ENCODE assay signal across 32 cellular contexts in the genomic region with DNA sequence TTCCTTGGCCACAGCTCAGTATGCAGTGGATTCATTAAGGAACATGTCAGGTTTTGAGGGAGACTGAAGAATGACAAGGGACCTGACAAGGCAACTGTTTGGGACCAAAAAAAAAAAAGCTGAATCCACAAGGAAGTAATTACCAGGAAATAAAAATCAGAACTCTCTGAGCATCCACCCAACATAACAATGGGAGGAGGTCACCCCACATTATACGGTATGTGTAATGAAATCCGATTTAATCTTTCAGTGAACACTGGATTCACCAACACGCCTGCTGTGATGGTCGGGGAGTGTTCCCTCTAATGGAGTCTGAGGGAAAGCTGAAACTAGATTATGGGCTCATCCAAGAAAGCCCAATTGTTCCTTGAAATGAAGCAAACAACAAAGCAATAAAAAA.
"Had no signal": no experiment of that assay in that cellular context is flagged by ENCODE, and none has a peak within 500 bp of the region (broad histone marks: within the 10 kb centered on the region; RNA-seq: fewer than 3 reads in every experiment).

No MANE protein-coding gene starts in this region.

- H3K36me3 Mint-ChIP-seq: activated CD8-positive, alpha-beta memory T cell treated with anti-CD3 and anti-CD28 coated beads, Interleukin-2, amount 10 ng/mL, durations not matched to agents 7 days and 5 days; activated naive CD4-positive, alpha-beta T cell treated with anti-CD3 and anti-CD28 coated beads, Interleukin-2, amount 50 U/mL, for 24 hours; naive thymus-derived CD4-positive, alpha-beta T cell; stimulated activated memory B cell treated with anti-CD40 and anti-IgM and Interleukin-4, amounts not matched to agents 10 μg/mL and 1 μg/mL and 100 μg/mL, for 72 hours had no signal

- H3K4me1 Mint-ChIP-seq: activated CD4-positive, alpha-beta T cell treated with anti-CD3 and anti-CD28 coated beads for 36 hours; activated CD8-positive, alpha-beta memory T cell treated with anti-CD3 and anti-CD28 coated beads, Interleukin-2, amount 10 ng/mL, durations not matched to agents 7 days and 5 days; activated naive CD4-positive, alpha-beta T cell treated with anti-CD3 and anti-CD28 coated beads, Interleukin-2, amount 50 U/mL, for 24 hours; activated naive CD8-positive, alpha-beta T cell treated with anti-CD3 and anti-CD28 coated beads, Interleukin-2, amount 50 U/mL, for 24 hours; naive thymus-derived CD4-positive, alpha-beta T cell; stimulated activated memory B cell treated with anti-CD40 and anti-IgM and Interleukin-4, amounts not matched to agents 10 μg/mL and 1 μg/mL and 100 μg/mL, for 72 hours; stimulated activated naive CD8-positive, alpha-beta T cell treated with anti-CD3 and anti-CD28 coated beads, Interleukin-15, amount 100 ng/mL, for 72 hours had no signal

- ATAC-seq: activated CD4-positive, alpha-beta T cell treated with anti-CD3 and anti-CD28 coated beads for 36 hours; activated CD8-positive, alpha-beta memory T cell treated with anti-CD3 and anti-CD28 coated beads, Interleukin-2, amount 10 ng/mL, durations not matched to agents 7 days and 5 days; activated CD8-positive, alpha-beta T cell treated with anti-CD3 and anti-CD28 coated beads, Interleukin-2, amount 10 ng/mL, durations not matched to agents 7 days and 5 days; activated naive CD8-positive, alpha-beta T cell treated with anti-CD3 and anti-CD28 coated beads, Interleukin-2, amount 50 U/mL, for 24 hours; foreskin keratinocyte; left cardiac atrium; naive thymus-derived CD4-positive, alpha-beta T cell; pancreas; stimulated activated memory B cell treated with anti-CD40 and anti-IgM and Interleukin-4, amounts not matched to agents 10 μg/mL and 1 μg/mL and 100 μg/mL, for 72 hours; stimulated activated naive CD8-positive, alpha-beta T cell treated with anti-CD3 and anti-CD28 coated beads, Interleukin-15, amount 100 ng/mL, for 72 hours had no signal

- H3K27me3 Mint-ChIP-seq: activated CD4-positive, alpha-beta T cell treated with anti-CD3 and anti-CD28 coated beads for 36 hours; activated CD8-positive, alpha-beta memory T cell treated with anti-CD3 and anti-CD28 coated beads, Interleukin-2, amount 10 ng/mL, durations not matched to agents 7 days and 5 days; activated naive CD8-positive, alpha-beta T cell treated with anti-CD3 and anti-CD28 coated beads, Interleukin-2, amount 50 U/mL, for 24 hours; dendritic cell treated with granulocyte-macrophage colony-stimulating factor and Interleukin-4, amounts not matched to agents 40 ng/mL and 50 ng/mL, for 4 days; stimulated activated memory B cell treated with anti-CD40 and anti-IgM and Interleukin-4, amounts not matched to agents 10 μg/mL and 1 μg/mL and 100 μg/mL, for 72 hours; stimulated activated naive CD8-positive, alpha-beta T cell treated with anti-CD3 and anti-CD28 coated beads, Interleukin-15, amount 100 ng/mL, for 72 hours had no signal

- H3K27ac ChIP-seq: breast epithelium, esophagus muscularis mucosa, foreskin keratinocyte, hepatocyte, pancreas, prostate gland, upper lobe of left lung, vagina had no signal

- H3K27me3 ChIP-seq: breast epithelium, esophagus muscularis mucosa, foreskin keratinocyte, hepatocyte, pancreas, upper lobe of left lung, vagina had no signal

- H3K27ac Mint-ChIP-seq: activated CD4-positive, alpha-beta T cell treated with anti-CD3 and anti-CD28 coated beads for 36 hours; activated CD8-positive, alpha-beta memory T cell treated with anti-CD3 and anti-CD28 coated beads, Interleukin-2, amount 10 ng/mL, durations not matched to agents 7 days and 5 days; activated CD8-positive, alpha-beta T cell treated with anti-CD3 and anti-CD28 coated beads, Interleukin-2, amount 10 ng/mL, durations not matched to agents 7 days and 5 days; activated naive CD4-positive, alpha-beta T cell treated with anti-CD3 and anti-CD28 coated beads, Interleukin-2, amount 50 U/mL, for 24 hours; activated naive CD8-positive, alpha-beta T cell treated with anti-CD3 and anti-CD28 coated beads, Interleukin-2, amount 50 U/mL, for 24 hours; activated T-helper 2 cell treated with anti-CD3 and anti-CD28 coated beads, Interferon-gamma antibody, Interleukin-2, Interleukin-4, amounts not matched to agents 10 μg/mL and 5 μg/mL and 100 μg/mL, durations not matched to agents 14 hours and 24 hours and 36 hours; dendritic cell treated with granulocyte-macrophage colony-stimulating factor and Interleukin-4, amounts not matched to agents 40 ng/mL and 50 ng/mL, for 4 days; endodermal cell; naive thymus-derived CD4-positive, alpha-beta T cell; stimulated activated memory B cell treated with anti-CD40 and anti-IgM and Interleukin-4, amounts not matched to agents 10 μg/mL and 1 μg/mL and 100 μg/mL, for 72 hours; stimulated activated naive CD8-positive, alpha-beta T cell treated with anti-CD3 and anti-CD28 coated beads, Interleukin-15, amount 100 ng/mL, for 72 hours had no signal

- H3K4me3 ChIP-seq: breast epithelium, esophagus muscularis mucosa, hepatocyte, pancreas, prostate gland, smooth muscle cell, upper lobe of left lung, vagina had no signal

- H3K4me3 Mint-ChIP-seq: activated CD4-positive, alpha-beta T cell treated with anti-CD3 and anti-CD28 coated beads for 36 hours; activated CD8-positive, alpha-beta memory T cell treated with anti-CD3 and anti-CD28 coated beads, Interleukin-2, amount 10 ng/mL, durations not matched to agents 7 days and 5 days; activated CD8-positive, alpha-beta T cell treated with anti-CD3 and anti-CD28 coated beads, Interleukin-2, amount 10 ng/mL, durations not matched to agents 7 days and 5 days; activated naive CD4-positive, alpha-beta T cell treated with anti-CD3 and anti-CD28 coated beads, Interleukin-2, amount 50 U/mL, for 24 hours; activated naive CD8-positive, alpha-beta T cell treated with anti-CD3 and anti-CD28 coated beads, Interleukin-2, amount 50 U/mL, for 24 hours; dendritic cell treated with granulocyte-macrophage colony-stimulating factor and Interleukin-4, amounts not matched to agents 40 ng/mL and 50 ng/mL, for 4 days; endodermal cell; naive thymus-derived CD4-positive, alpha-beta T cell; stimulated activated memory B cell treated with anti-CD40 and anti-IgM and Interleukin-4, amounts not matched to agents 10 μg/mL and 1 μg/mL and 100 μg/mL, for 72 hours; stimulated activated naive CD8-positive, alpha-beta T cell treated with anti-CD3 and anti-CD28 coated beads, Interleukin-15, amount 100 ng/mL, for 72 hours had no signal

- H3K36me3 ChIP-seq: breast epithelium, esophagus muscularis mucosa, pancreas, prostate gland, upper lobe of left lung, vagina had no signal

- H2AFZ ChIP-seq: hepatocyte had no signal

- H3K9me3 ChIP-seq: breast epithelium, esophagus muscularis mucosa, pancreas, prostate gland, upper lobe of left lung, vagina had no signal

- H3K4me1 ChIP-seq: breast epithelium, esophagus muscularis mucosa, foreskin keratinocyte, pancreas, prostate gland, upper lobe of left lung, vagina had no signal

- DNase-seq: activated CD4-positive, alpha-beta T cell treated with anti-CD3 and anti-CD28 coated beads for 36 hours; activated CD4-positive, CD25-positive, alpha-beta regulatory T cell; activated CD8-positive, alpha-beta memory T cell treated with anti-CD3 and anti-CD28 coated beads, Interleukin-2, amount 10 ng/mL, durations not matched to agents 7 days and 5 days; activated CD8-positive, alpha-beta T cell treated with anti-CD3 and anti-CD28 coated beads, Interleukin-2, amount 10 ng/mL, durations not matched to agents 7 days and 5 days; activated naive CD8-positive, alpha-beta T cell treated with anti-CD3 and anti-CD28 coated beads, Interleukin-2, amount 50 U/mL, for 24 hours; activated T-cell treated with anti-CD3 and anti-CD28 coated beads, Interleukin-2, amount 50 U/mL, for 48 hours; amygdala; central memory CD4-positive, alpha-beta T cell; endodermal cell; foreskin keratinocyte; islet precursor cell; left cardiac atrium; mammary epithelial cell; naive thymus-derived CD4-positive, alpha-beta T cell; nucleus accumbens; pancreas; stimulated activated CD4-positive, alpha-beta T cell treated with anti-CD3 and anti-CD28 coated beads, Interleukin-1b, Interleukin-23, amount 100 ng/mL, for 48 hours; stimulated activated CD4-positive, alpha-beta T cell treated with anti-CD3 and anti-CD28 coated beads, Interleukin-4, amount 100 ng/mL, for 4 hours; stimulated activated CD8-positive, alpha-beta memory T cell treated with anti-CD3 and anti-CD28 coated beads, Interleukin-4, amount 100 ng/mL, for 48 hours; stimulated activated naive CD8-positive, alpha-beta T cell treated with anti-CD3 and anti-CD28 coated beads, Interleukin-15, amount 100 ng/mL, for 72 hours; substantia nigra; upper lobe of left lung had no signal

- H3K79me2 ChIP-seq: hepatocyte had no signal

- H3K9me3 Mint-ChIP-seq: activated naive CD4-positive, alpha-beta T cell treated with anti-CD3 and anti-CD28 coated beads, Interleukin-2, amount 50 U/mL, for 24 hours; activated naive CD8-positive, alpha-beta T cell treated with anti-CD3 and anti-CD28 coated beads, Interleukin-2, amount 50 U/mL, for 24 hours; activated T-helper 2 cell treated with anti-CD3 and anti-CD28 coated beads, Interferon-gamma antibody, Interleukin-2, Interleukin-4, amounts not matched to agents 10 μg/mL and 5 μg/mL and 100 μg/mL, durations not matched to agents 14 hours and 24 hours and 36 hours; stimulated activated memory B cell treated with anti-CD40 and anti-IgM and Interleukin-4, amounts not matched to agents 10 μg/mL and 1 μg/mL and 100 μg/mL, for 72 hours had no signal

- H3K4me2 ChIP-seq: hepatocyte, smooth muscle cell had no signal
